In genomic region chr9:116279230-116279629, GRCh38 we compare ENCODE assay signal across 1 cellular context.
TF ChIP-seq lines count a peak whose summit lies in the region.

No MANE protein-coding gene starts in this region.

TF ChIP-seq in H1, 55 proteins besides CTCF, POLR2A, EP300 and RAD21 (continued from another document):
- TF ChIP-seq CHD7 (IDR thresholded peaks at IDR 0.05; ENCODE audit: insufficient replicate concordance, low read length) (peak; percentile 32), CREB1 (IDR thresholded peaks at IDR 0.05) (peak; percentile 62; the same call in 1 of the 2 replicates), RXRA (IDR thresholded peaks at IDR 0.05; ENCODE audit: insufficient read depth, low read depth, low read length) (peak; percentile 88), RNF2 (IDR thresholded peaks at IDR 0.05; ENCODE audit: borderline replicate concordance, low read depth, low read length, missing control alignments, poor library complexity, severe bottlenecking) (no peak), RBBP5 (IDR thresholded peaks at IDR 0.05; ENCODE audit: borderline replicate concordance, low read depth, low read length) (peak; percentile 66; the same call in 1 of the 2 replicates), CHD2 (IDR thresholded peaks at IDR 0.05; ENCODE audit: low read length) (no peak), CBX5 (IDR thresholded peaks at IDR 0.05; ENCODE audit: low read depth, low read length) (no peak), NANOG (IDR thresholded peaks at IDR 0.05; ENCODE audit: insufficient read depth, low read depth, low read length, poor library complexity, severe bottlenecking) (peak; percentile 34), TBP (IDR thresholded peaks at IDR 0.05; ENCODE audit: low read depth, low read length) (peak; percentile 44; the same call in 1 of the 2 replicates), TEAD4 (IDR thresholded peaks at IDR 0.05; ENCODE audit: low read depth, low read length) (peak; percentile 49), JUND (IDR thresholded peaks at IDR 0.05; ENCODE audit: low read length) (peak; percentile 46; the same call in 1 of the 2 replicates), CHD1 (IDR thresholded peaks at IDR 0.05; ENCODE audit: low read depth, low read length) (no peak), SAP30 (IDR thresholded peaks at IDR 0.05; ENCODE audit: insufficient read depth, insufficient replicate concordance, low read length) (no peak)
